Comparison of ENCODE assay signal across 8 cellular contexts in the genomic region with DNA sequence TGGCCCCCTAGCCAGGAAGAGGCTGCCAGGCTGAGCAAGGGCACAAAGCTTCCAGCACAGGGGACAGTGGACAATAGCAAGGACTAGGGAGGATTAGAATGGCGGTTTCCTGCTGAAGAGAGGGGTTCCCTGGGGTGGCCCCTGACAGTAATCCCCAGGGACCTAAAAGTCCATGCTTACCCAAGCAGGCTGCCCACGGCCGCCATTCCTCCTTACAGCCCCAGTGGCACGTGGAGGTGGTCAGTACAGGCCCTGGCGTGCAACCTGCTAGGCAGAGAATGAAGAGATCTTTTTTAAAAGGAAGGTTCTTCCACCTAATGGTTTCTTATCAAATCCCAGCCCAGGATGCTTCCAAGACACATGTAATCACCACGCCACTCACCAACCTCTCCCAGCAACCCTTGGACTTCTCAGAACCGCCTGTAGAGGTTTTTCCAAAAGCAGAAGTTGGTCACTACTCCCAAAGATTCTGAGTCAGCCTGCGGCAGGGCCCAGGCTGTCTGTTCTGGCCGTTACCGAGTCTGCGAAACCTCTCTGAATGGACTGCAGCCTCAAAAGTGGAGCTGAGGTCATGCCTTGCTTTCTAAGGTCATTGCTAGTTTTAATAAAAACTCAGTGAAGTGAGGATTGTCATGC. TPM values are rescaled to one million over a fixed set of nuclear protein-coding genes. Genes with fewer than 3 reads are reported as not detected.
DNase-seq lines count a peak whose midpoint lies in the region; ATAC-seq and TF ChIP-seq lines count a peak whose summit lies in the region.

No MANE protein-coding gene starts in this region.

- H3K4me3 ChIP-seq in liver (ENCODE audit: low read depth in 1 of 3, low read length in 3 of 3), result peak overlapping the region; percentile 68 to 99 (median 89)
- peak overlapping the region; percentile 68 to 97 (median 81) for H3K4me3 ChIP-seq in transverse colon

- H3K4me1 ChIP-seq in liver (ENCODE audit: control insufficient read depth in 4 of 4, insufficient read depth in 4 of 4, low read length in 3 of 4) (peaks cover 3 to 41% (median 31%) of the 10 kb centered on the region in 4 donors), transverse colon (peaks cover 19 to 32% (median 24%) of the 10 kb centered on the region in 4 donors)

- peaks cover 10% of the 10 kb centered on the region for H3K36me3 Mint-ChIP-seq in activated naive CD4-positive, alpha-beta T cell treated with anti-CD3 and anti-CD28 coated beads for 36 hours (ENCODE audit: low read depth)
- H3K36me3 Mint-ChIP-seq in activated naive CD8-positive, alpha-beta T cell treated with anti-CD3 and anti-CD28 coated beads, Interleukin-2, amount 10 ng/mL, durations not matched to agents 7 days and 5 days, result peaks cover 2% of the 10 kb centered on the region

- POLR2A ChIA-PET in activated naive CD8-positive, alpha-beta T cell treated with anti-CD3 and anti-CD28 coated beads, Interleukin-2, amount 10 ng/mL, durations not matched to agents 7 days and 5 days (lab: Charles Lee), result interaction anchor here (0.7 to 0.8 kb wide), 3 partner anchors 26 to 351 kb away, joined by 3 to 5 read pairs (median 4); a partner anchor contains a TSS

- CTCF ChIA-PET in activated naive CD4-positive, alpha-beta T cell treated with anti-CD3 and anti-CD28 coated beads for 36 hours (lab: Charles Lee), result interaction anchor here (1.1 kb wide), 1 partner anchor 57 kb away, joined by 3 read pairs; no protein-coding TSS in a partner anchor

- no peaks in the 10 kb centered on the region for H3K27me3 Mint-ChIP-seq in activated naive CD4-positive, alpha-beta T cell treated with anti-CD3 and anti-CD28 coated beads for 36 hours (ENCODE audit: low read depth)
- H3K27me3 Mint-ChIP-seq in activated naive CD8-positive, alpha-beta T cell treated with anti-CD3 and anti-CD28 coated beads, Interleukin-2, amount 10 ng/mL, durations not matched to agents 7 days and 5 days, result peaks cover 2% of the 10 kb centered on the region

- in situ Hi-C loops in transverse colon (cut with MboI; ENCODE audit: low pct_ligation_motif_present in 1 of 4, low pct_unique_long_range_greater_than_20kb in 1 of 4, low sequenced_read_pairs in 3 of 4), result no loop called here

- peaks cover 36% of the 10 kb centered on the region for H3K4me1 Mint-ChIP-seq in activated naive CD4-positive, alpha-beta T cell treated with anti-CD3 and anti-CD28 coated beads for 36 hours (ENCODE audit: low read depth)
- peaks cover 23% of the 10 kb centered on the region for H3K4me1 Mint-ChIP-seq in activated naive CD8-positive, alpha-beta T cell treated with anti-CD3 and anti-CD28 coated beads, Interleukin-2, amount 10 ng/mL, durations not matched to agents 7 days and 5 days

- WGBS in liver, result 75% methylated on average over 11 of the region's 11 CpGs
- 20 to 62% methylated on average over 1 to 11 of the region's 11 CpGs for WGBS in transverse colon (ENCODE audit: low coverage in 1 of 2), 2 donors

- H3K27ac ChIP-seq in liver (ENCODE audit: low read depth in 1 of 2, low read length in 2 of 2) (peak overlapping the region; percentile 70 to 91), transverse colon (peak overlapping the region; percentile 88 to 97 (median 94))

- peak overlapping the region; percentile 76 for H3K27ac Mint-ChIP-seq in activated naive CD4-positive, alpha-beta T cell treated with anti-CD3 and anti-CD28 coated beads for 36 hours
- peak overlapping the region; percentile 96 for H3K27ac Mint-ChIP-seq in activated naive CD8-positive, alpha-beta T cell treated with anti-CD3 and anti-CD28 coated beads, Interleukin-2, amount 10 ng/mL, durations not matched to agents 7 days and 5 days

- no peak for DNase-seq in activated naive CD4-positive, alpha-beta T cell treated with anti-CD3 and anti-CD28 coated beads for 36 hours
- DNase-seq in activated naive CD4-positive, alpha-beta T cell treated with anti-CD3 and anti-CD28 coated beads, Interleukin-2, amount 50 U/mL, for 16 hours, result no peak
- no peak for DNase-seq in activated naive CD8-positive, alpha-beta T cell treated with anti-CD3 and anti-CD28 coated beads, Interleukin-2, amount 10 ng/mL, durations not matched to agents 7 days and 5 days
- DNase-seq in transverse colon (no peak), NCI-H510A treated with DMSO at 0.1 percent for 48 hours (lab: John Stamatoyannopoulos, UW) (no peak), inferior parietal cortex (ENCODE audit: extremely low spot score) (no peak), NCI-H1694 treated with DMSO at 0.1 percent for 48 hours (lab: John Stamatoyannopoulos, UW) (no peak)

- TF ChIP-seq CTCF in liver (IDR thresholded peaks at IDR 0.05; ENCODE audit: low read depth, low read length, missing input control), result no peak
- no peak for TF ChIP-seq CTCF in transverse colon (IDR thresholded peaks at IDR 0.05)

- H3K9me3 ChIP-seq in liver (ENCODE audit: control insufficient read depth in 4 of 4, low read length in 3 of 4), result no peaks in the 10 kb centered on the region
- H3K9me3 ChIP-seq in transverse colon, result no peaks in the 10 kb centered on the region

- no peak for TF ChIP-seq RAD21 in liver (IDR thresholded peaks at IDR 0.05)

- TF ChIP-seq POLR2A in transverse colon (IDR thresholded peaks at IDR 0.05), result no peak

- no peak for TF ChIP-seq EP300 in transverse colon (IDR thresholded peaks at IDR 0.05; ENCODE audit: low read depth)

- intact Hi-C loops in activated naive CD4-positive, alpha-beta T cell treated with anti-CD3 and anti-CD28 coated beads for 36 hours (cut with micrococcal nuclease), result loop anchor here (2.0 kb wide), 1 partner anchor 319 kb away; no protein-coding TSS in a partner anchor
- intact Hi-C loops in transverse colon (cut with DNase I; ENCODE audit: low total_unique reads), result no loop called here

- H3K36me3 ChIP-seq in liver (ENCODE audit: control insufficient read depth in 4 of 4, insufficient read depth in 3 of 4, low read depth in 1 of 4, low read length in 3 of 4), result peaks cover 0 to 15% (median 10%) of the 10 kb centered on the region in 4 donors
- no peaks in the 10 kb centered on the region for H3K36me3 ChIP-seq in transverse colon

- ATAC-seq in activated naive CD8-positive, alpha-beta T cell treated with anti-CD3 and anti-CD28 coated beads, Interleukin-2, amount 10 ng/mL, durations not matched to agents 7 days and 5 days (ENCODE audit: low read depth), result no peak

- peak overlapping the region; percentile 75 to 98 for H3K9ac ChIP-seq in liver (ENCODE audit: low read depth in 1 of 2, low read length in 2 of 2)

- no peaks in the 10 kb centered on the region for H3K9me3 Mint-ChIP-seq in activated naive CD4-positive, alpha-beta T cell treated with anti-CD3 and anti-CD28 coated beads for 36 hours
- no peaks in the 10 kb centered on the region for H3K9me3 Mint-ChIP-seq in activated naive CD8-positive, alpha-beta T cell treated with anti-CD3 and anti-CD28 coated beads, Interleukin-2, amount 10 ng/mL, durations not matched to agents 7 days and 5 days

- H3K27me3 ChIP-seq in liver (ENCODE audit: control insufficient read depth in 4 of 4, insufficient read depth in 4 of 4, low read length in 3 of 4), result no peaks in the 10 kb centered on the region
- no peaks in the 10 kb centered on the region for H3K27me3 ChIP-seq in transverse colon

- peak overlapping the region; percentile 91 for H3K4me3 Mint-ChIP-seq in activated naive CD4-positive, alpha-beta T cell treated with anti-CD3 and anti-CD28 coated beads for 36 hours
- H3K4me3 Mint-ChIP-seq in activated naive CD8-positive, alpha-beta T cell treated with anti-CD3 and anti-CD28 coated beads, Interleukin-2, amount 10 ng/mL, durations not matched to agents 7 days and 5 days, result peak overlapping the region; percentile 98

RNA-seq across cellular contexts. Expression of a gene that starts 0.9 kb away (rescaled TPM):
- total RNA-seq in activated naive CD4-positive, alpha-beta T cell treated with anti-CD3 and anti-CD28 coated beads for 36 hours, result 10 to 100 TPM; 45.5 TPM
- 10 to 100 TPM; 53.6 to 53.7 TPM for total RNA-seq in activated naive CD8-positive, alpha-beta T cell treated with anti-CD3 and anti-CD28 coated beads, Interleukin-2, amount 10 ng/mL, durations not matched to agents 7 days and 5 days
- 10 to 100 TPM; 38.9 to 44.4 TPM for total RNA-seq in liver
- 100 to 1,000 TPM in 1 of 2 donors, 10 to 100 TPM in 1; 79.5 to 119 TPM for polyA plus RNA-seq in liver
- 10 to 100 TPM; 47.1 to 95.5 (median 77.1) TPM for total RNA-seq in transverse colon

RNA-seq across cellular contexts. Expression of a gene that starts 5.0 kb away (rescaled TPM):
- 10 to 100 TPM; 14.5 to 16.2 TPM for total RNA-seq in activated naive CD4-positive, alpha-beta T cell treated with anti-CD3 and anti-CD28 coated beads for 36 hours
- 10 to 100 TPM; 25.2 to 29.2 TPM for total RNA-seq in activated naive CD8-positive, alpha-beta T cell treated with anti-CD3 and anti-CD28 coated beads, Interleukin-2, amount 10 ng/mL, durations not matched to agents 7 days and 5 days
- total RNA-seq in liver (1 to 10 TPM; 4.0 to 6.9 TPM), transverse colon (10 to 100 TPM; 11.6 to 17.1 (median 15.7) TPM)
- 1 to 10 TPM; 6.0 to 7.5 TPM for polyA plus RNA-seq in liver

RNA-seq across cellular contexts. Expression of a gene that starts 25.7 kb away (rescaled TPM):
- total RNA-seq in activated naive CD4-positive, alpha-beta T cell treated with anti-CD3 and anti-CD28 coated beads for 36 hours, result 100 to 1,000 TPM; 346 to 358 TPM
- total RNA-seq in activated naive CD8-positive, alpha-beta T cell treated with anti-CD3 and anti-CD28 coated beads, Interleukin-2, amount 10 ng/mL, durations not matched to agents 7 days and 5 days, result 100 to 1,000 TPM; 266 to 284 TPM
- total RNA-seq in liver (100 to 1,000 TPM; 151 to 208 TPM), transverse colon (100 to 1,000 TPM; 303 to 452 (median 375) TPM)
- polyA plus RNA-seq in liver, result 100 to 1,000 TPM; 217 to 282 TPM

RNA-seq across cellular contexts. Expression of a gene that starts 31.9 kb away (rescaled TPM):
- total RNA-seq in activated naive CD4-positive, alpha-beta T cell treated with anti-CD3 and anti-CD28 coated beads for 36 hours, result 100 to 1,000 TPM; 206 TPM
- total RNA-seq in activated naive CD8-positive, alpha-beta T cell treated with anti-CD3 and anti-CD28 coated beads, Interleukin-2, amount 10 ng/mL, durations not matched to agents 7 days and 5 days, result 100 to 1,000 TPM; 289 to 327 TPM
- 100 to 1,000 TPM; 147 to 251 TPM for total RNA-seq in liver
- polyA plus RNA-seq in liver, result 100 to 1,000 TPM; 186 to 245 TPM
- total RNA-seq in transverse colon, result 100 to 1,000 TPM; 183 to 573 (median 382) TPM

RNA-seq across cellular contexts. Expression of a gene that starts 41.6 kb away (rescaled TPM):
- under 1 TPM; 0.17 to 0.25 TPM for total RNA-seq in activated naive CD4-positive, alpha-beta T cell treated with anti-CD3 and anti-CD28 coated beads for 36 hours
- 1 to 10 TPM; 6.2 to 7.7 TPM for total RNA-seq in activated naive CD8-positive, alpha-beta T cell treated with anti-CD3 and anti-CD28 coated beads, Interleukin-2, amount 10 ng/mL, durations not matched to agents 7 days and 5 days
- total RNA-seq in liver (under 1 TPM; 0.25 to 0.79 TPM), transverse colon (1 to 10 TPM in 2 of 4 donors, under 1 TPM in 2; 0.20 to 7.1 (median 1.4) TPM)
- polyA plus RNA-seq in liver, result under 1 TPM in 1 of 2 donors, not detected in 1; 0.10 TPM
